1 cellular context compared by ENCODE assay signal in the genomic region with DNA sequence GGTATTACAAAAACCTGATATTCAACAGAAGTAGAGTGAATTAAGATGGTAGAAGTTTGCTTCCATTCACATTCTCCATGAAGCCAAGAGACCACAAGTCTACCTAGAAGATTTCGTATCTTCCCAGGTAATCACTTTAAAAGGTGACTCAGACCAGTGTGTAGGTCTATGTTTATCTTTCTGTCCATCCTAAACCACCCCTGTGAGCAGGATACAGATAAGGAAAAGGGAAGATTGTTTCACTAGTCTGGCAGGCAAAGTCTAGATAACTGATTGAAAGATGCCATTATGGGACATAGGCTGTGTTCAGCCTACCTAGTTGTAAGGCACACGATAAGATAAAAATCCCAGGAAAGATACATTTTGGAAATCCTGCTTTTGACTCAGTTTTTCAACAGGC.
TF ChIP-seq lines count a peak whose summit lies in the region.

No MANE protein-coding gene starts in this region.

TF ChIP-seq in K562, 482 proteins besides CTCF, POLR2A, EP300 and RAD21 (continued from another document and continues in another):
- TF ChIP-seq, protein P1, sequence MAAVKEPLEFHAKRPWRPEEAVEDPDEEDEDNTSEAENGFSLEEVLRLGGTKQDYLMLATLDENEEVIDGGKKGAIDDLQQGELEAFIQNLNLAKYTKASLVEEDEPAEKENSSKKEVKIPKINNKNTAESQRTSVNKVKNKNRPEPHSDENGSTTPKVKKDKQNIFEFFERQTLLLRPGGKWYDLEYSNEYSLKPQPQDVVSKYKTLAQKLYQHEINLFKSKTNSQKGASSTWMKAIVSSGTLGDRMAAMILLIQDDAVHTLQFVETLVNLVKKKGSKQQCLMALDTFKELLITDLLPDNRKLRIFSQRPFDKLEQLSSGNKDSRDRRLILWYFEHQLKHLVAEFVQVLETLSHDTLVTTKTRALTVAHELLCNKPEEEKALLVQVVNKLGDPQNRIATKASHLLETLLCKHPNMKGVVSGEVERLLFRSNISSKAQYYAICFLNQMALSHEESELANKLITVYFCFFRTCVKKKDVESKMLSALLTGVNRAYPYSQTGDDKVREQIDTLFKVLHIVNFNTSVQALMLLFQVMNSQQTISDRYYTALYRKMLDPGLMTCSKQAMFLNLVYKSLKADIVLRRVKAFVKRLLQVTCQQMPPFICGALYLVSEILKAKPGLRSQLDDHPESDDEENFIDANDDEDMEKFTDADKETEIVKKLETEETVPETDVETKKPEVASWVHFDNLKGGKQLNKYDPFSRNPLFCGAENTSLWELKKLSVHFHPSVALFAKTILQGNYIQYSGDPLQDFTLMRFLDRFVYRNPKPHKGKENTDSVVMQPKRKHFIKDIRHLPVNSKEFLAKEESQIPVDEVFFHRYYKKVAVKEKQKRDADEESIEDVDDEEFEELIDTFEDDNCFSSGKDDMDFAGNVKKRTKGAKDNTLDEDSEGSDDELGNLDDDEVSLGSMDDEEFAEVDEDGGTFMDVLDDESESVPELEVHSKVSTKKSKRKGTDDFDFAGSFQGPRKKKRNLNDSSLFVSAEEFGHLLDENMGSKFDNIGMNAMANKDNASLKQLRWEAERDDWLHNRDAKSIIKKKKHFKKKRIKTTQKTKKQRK (IDR thresholded peaks at IDR 0.05; ENCODE audit: borderline replicate concordance, low read depth, low read length), result no peak
- TF ChIP-seq TRIM24 (IDR thresholded peaks at IDR 0.05), result peak; percentile 74 to 82; a peak in 3 of 4 replicates
- peak; percentile 49 for TF ChIP-seq MEIS2 (IDR thresholded peaks at IDR 0.05; ENCODE audit: partially characterized antibody)
- TF ChIP-seq KHSRP (IDR thresholded peaks at IDR 0.05), result 0 out of 2 replicates have a peak, but pooled peaks have one; percentile 37
- TF ChIP-seq, protein P2, sequence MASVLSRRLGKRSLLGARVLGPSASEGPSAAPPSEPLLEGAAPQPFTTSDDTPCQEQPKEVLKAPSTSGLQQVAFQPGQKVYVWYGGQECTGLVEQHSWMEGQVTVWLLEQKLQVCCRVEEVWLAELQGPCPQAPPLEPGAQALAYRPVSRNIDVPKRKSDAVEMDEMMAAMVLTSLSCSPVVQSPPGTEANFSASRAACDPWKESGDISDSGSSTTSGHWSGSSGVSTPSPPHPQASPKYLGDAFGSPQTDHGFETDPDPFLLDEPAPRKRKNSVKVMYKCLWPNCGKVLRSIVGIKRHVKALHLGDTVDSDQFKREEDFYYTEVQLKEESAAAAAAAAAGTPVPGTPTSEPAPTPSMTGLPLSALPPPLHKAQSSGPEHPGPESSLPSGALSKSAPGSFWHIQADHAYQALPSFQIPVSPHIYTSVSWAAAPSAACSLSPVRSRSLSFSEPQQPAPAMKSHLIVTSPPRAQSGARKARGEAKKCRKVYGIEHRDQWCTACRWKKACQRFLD (CRISPR knock-in tag; IDR thresholded peaks at IDR 0.05), result peak; percentile 64; the same call in 1 of the 2 replicates
- peak; percentile 41; the same call in 1 of the 2 replicates for TF ChIP-seq NCOA1 (IDR thresholded peaks at IDR 0.05; ENCODE audit: low read depth)
- TF ChIP-seq, protein P3, sequence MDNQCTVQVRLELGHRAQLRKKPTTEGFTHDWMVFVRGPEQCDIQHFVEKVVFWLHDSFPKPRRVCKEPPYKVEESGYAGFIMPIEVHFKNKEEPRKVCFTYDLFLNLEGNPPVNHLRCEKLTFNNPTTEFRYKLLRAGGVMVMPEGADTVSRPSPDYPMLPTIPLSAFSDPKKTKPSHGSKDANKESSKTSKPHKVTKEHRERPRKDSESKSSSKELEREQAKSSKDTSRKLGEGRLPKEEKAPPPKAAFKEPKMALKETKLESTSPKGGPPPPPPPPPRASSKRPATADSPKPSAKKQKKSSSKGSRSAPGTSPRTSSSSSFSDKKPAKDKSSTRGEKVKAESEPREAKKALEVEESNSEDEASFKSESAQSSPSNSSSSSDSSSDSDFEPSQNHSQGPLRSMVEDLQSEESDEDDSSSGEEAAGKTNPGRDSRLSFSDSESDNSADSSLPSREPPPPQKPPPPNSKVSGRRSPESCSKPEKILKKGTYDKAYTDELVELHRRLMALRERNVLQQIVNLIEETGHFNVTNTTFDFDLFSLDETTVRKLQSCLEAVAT (IDR thresholded peaks at IDR 0.05), result 0 out of 4 replicates have a peak, but pooled peaks of 1 of the 2 experiments have one; percentile 27
- TF ChIP-seq CBFA2T2 (conservative IDR thresholded peaks at IDR 0.05), result peak; percentile 89
- TF ChIP-seq ZNF146 (CRISPR knock-in tag; IDR thresholded peaks at IDR 0.05; ENCODE audit: unreplicated experiment), result no peak
- no peak for TF ChIP-seq PRMT5 (CRISPR knock-in tag; IDR thresholded peaks at IDR 0.05)
- no peak for TF ChIP-seq ID3 (CRISPR knock-in tag; IDR thresholded peaks at IDR 0.05)
- TF ChIP-seq ID3 (tag; IDR thresholded peaks at IDR 0.05), result no peak
- TF ChIP-seq NFE2 (IDR thresholded peaks at IDR 0.05; ENCODE audit: low read depth), result peak; percentile 28; the same call in 1 of the 2 replicates
- TF ChIP-seq NFIC (IDR thresholded peaks at IDR 0.05), result peak; percentile 54
- peak; percentile 63 for TF ChIP-seq GATA2 (CRISPR knock-in tag; IDR thresholded peaks at IDR 0.05)
- no peak for TF ChIP-seq HCFC1 (IDR thresholded peaks at IDR 0.05; ENCODE audit: low read depth, low read length)
- TF ChIP-seq, protein P4, sequence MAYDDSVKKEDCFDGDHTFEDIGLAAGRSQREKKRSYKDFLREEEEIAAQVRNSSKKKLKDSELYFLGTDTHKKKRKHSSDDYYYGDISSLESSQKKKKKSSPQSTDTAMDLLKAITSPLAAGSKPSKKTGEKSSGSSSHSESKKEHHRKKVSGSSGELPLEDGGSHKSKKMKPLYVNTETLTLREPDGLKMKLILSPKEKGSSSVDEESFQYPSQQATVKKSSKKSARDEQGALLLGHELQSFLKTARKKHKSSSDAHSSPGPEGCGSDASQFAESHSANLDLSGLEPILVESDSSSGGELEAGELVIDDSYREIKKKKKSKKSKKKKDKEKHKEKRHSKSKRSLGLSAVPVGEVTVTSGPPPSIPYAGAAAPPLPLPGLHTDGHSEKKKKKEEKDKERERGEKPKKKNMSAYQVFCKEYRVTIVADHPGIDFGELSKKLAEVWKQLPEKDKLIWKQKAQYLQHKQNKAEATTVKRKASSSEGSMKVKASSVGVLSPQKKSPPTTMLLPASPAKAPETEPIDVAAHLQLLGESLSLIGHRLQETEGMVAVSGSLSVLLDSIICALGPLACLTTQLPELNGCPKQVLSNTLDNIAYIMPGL (CRISPR knock-in tag; IDR thresholded peaks at IDR 0.05), result no peak
- TF ChIP-seq THAP12 (CRISPR knock-in tag; IDR thresholded peaks at IDR 0.05), result no peak
- TF ChIP-seq CC2D1A (IDR thresholded peaks at IDR 0.05), result peak; percentile 58; the same call in 1 of the 2 replicates
- TF ChIP-seq MTA1 (IDR thresholded peaks at IDR 0.05; ENCODE audit: borderline replicate concordance), result peak; percentile 87
- TF ChIP-seq ZSCAN29 (IDR thresholded peaks at IDR 0.05), result no peak
- no peak for TF ChIP-seq NRF1 (conservative IDR thresholded peaks at IDR 0.05 in 1 of 2, IDR thresholded peaks at IDR 0.05 in 1 of 2)
- TF ChIP-seq L3MBTL2 (IDR thresholded peaks at IDR 0.05), result 0 out of 2 replicates have a peak, but pooled peaks have one; percentile 13
- TF ChIP-seq ESRRA (IDR thresholded peaks at IDR 0.05; ENCODE audit: borderline replicate concordance, low read depth), result peak; percentile 74; the same call in 1 of the 2 replicates
- no peak for TF ChIP-seq ZBTB11 (CRISPR knock-in tag; IDR thresholded peaks at IDR 0.05)
- TF ChIP-seq, protein P5, sequence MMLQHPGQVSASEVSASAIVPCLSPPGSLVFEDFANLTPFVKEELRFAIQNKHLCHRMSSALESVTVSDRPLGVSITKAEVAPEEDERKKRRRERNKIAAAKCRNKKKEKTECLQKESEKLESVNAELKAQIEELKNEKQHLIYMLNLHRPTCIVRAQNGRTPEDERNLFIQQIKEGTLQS (IDR thresholded peaks at IDR 0.05), result peak; percentile 85; the same call in 1 of the 2 replicates
- TF ChIP-seq, protein P5 (CRISPR knock-in tag; conservative IDR thresholded peaks at IDR 0.05), result no peak
- no peak for TF ChIP-seq POLR3G (IDR thresholded peaks at IDR 0.05; ENCODE audit: extremely low read depth, insufficient read length, insufficient replicate concordance)
- TF ChIP-seq POLR2H (tag; IDR thresholded peaks at IDR 0.05; ENCODE audit: low read depth), result no peak
- TF ChIP-seq, protein P6, sequence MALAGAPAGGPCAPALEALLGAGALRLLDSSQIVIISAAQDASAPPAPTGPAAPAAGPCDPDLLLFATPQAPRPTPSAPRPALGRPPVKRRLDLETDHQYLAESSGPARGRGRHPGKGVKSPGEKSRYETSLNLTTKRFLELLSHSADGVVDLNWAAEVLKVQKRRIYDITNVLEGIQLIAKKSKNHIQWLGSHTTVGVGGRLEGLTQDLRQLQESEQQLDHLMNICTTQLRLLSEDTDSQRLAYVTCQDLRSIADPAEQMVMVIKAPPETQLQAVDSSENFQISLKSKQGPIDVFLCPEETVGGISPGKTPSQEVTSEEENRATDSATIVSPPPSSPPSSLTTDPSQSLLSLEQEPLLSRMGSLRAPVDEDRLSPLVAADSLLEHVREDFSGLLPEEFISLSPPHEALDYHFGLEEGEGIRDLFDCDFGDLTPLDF (CRISPR knock-in tag; IDR thresholded peaks at IDR 0.05), result no peak
- peak in 1 of 2 experiments; percentile 58; a peak in 2 of 4 replicates for TF ChIP-seq HDAC1 (IDR thresholded peaks at IDR 0.05)
- 0 out of 2 replicates have a peak, but pooled peaks have one; percentile 18 for TF ChIP-seq EP400 (IDR thresholded peaks at IDR 0.05)
- TF ChIP-seq PCBP2 (IDR thresholded peaks at IDR 0.05; ENCODE audit: low read depth, low read length, poor library complexity, severe bottlenecking), result no peak
- no peak for TF ChIP-seq PBX2 (CRISPR knock-in tag; IDR thresholded peaks at IDR 0.05; ENCODE audit: low read depth)
- TF ChIP-seq PBX2 (tag; conservative IDR thresholded peaks at IDR 0.05; ENCODE audit: low read depth), result no peak
- TF ChIP-seq RNF2 (IDR thresholded peaks at IDR 0.05), result 0 out of 2 replicates have a peak, but pooled peaks have one; percentile 20
- no peak for TF ChIP-seq PRPF4 (IDR thresholded peaks at IDR 0.05; ENCODE audit: insufficient read depth, low read depth, low read length, poor library complexity, severe bottlenecking)
- TF ChIP-seq CBFA2T3 (IDR thresholded peaks at IDR 0.05), result peak; percentile 93
- TF ChIP-seq RCOR1 (IDR thresholded peaks at IDR 0.05; ENCODE audit: borderline replicate concordance in 1 of 2, low read depth in 2 of 2, low read length in 2 of 2), result peak in 1 of 2 experiments; percentile 83; a peak in 2 of 4 replicates
- no peak for TF ChIP-seq RBM39 (optimal IDR thresholded peaks at IDR 0.05; ENCODE audit: low read depth, low read length)
